7 cellular contexts compared by ENCODE assay signal in the genomic region with DNA sequence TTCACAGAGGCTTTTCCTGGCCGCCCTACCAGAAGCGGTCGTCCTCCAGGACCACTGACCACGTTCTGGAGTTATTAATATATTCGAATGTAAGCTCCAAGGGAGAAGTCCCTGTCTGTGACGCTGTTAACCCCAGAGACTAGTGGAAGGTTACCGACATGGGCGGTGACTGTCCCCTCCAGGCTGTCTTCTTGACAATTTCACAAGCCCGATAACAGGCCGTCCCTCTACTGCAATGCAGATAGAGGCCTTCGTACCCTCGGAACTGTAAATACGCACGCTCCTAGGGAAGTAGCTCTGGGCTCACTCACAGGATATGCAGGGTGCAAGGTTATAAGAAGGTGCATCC. TPM values are rescaled to one million over a fixed set of nuclear protein-coding genes. Genes with fewer than 3 reads are reported as not detected.
DNase-seq lines count a peak whose midpoint lies in the region; ATAC-seq lines count a peak whose summit lies in the region.

No MANE protein-coding gene starts in this region.

- DNase-seq in NCI-H1092 treated with DMSO at 0.1 percent for 48 hours (lab: John Stamatoyannopoulos, UW) (peak; percentile 86), T-helper 1 cell (peak; percentile 22 to 73 (median 39)), cerebellar cortex (ENCODE audit: low spot score) (peak; percentile 74), left colon (peak; percentile 63 to 73)
- peak; percentile 12 for DNase-seq in stimulated activated CD8-positive, alpha-beta memory T cell treated with anti-CD3 and anti-CD28 coated beads, Interleukin-15, amount 100 ng/mL, for 24 hours (ENCODE audit: low read depth)

- ATAC-seq in GM18499 (IDR thresholded peaks at IDR 0.05; ENCODE audit: insufficient read depth, unreplicated experiment) (peak; percentile 42), HG02588 (IDR thresholded peaks at IDR 0.05; ENCODE audit: unreplicated experiment) (peak; percentile 41), left colon (peak; percentile 54)

- intact Hi-C loops in left colon (cut with DNase I, micrococcal nuclease) = no loop called here

RNA-seq across cellular contexts. Expression of gene RFK, which starts 0.6 kb away (rescaled TPM):
- total RNA-seq in left colon = 10 to 100 TPM; 52.3 to 90.8 TPM

Comparison
In these comparisons a context has a peak if more than half of its experiments do, and no peak if none do; other contexts are left out.
1. Peak in every context shown above with its lines: DNase-seq and ATAC-seq.
2. DNase-seq: peak in every context shown above with its lines; median percentile 86 in NCI-H1092 treated with DMSO at 0.1 percent for 48 hours; 74 in cerebellar cortex; 68 in left colon; 39 in T-helper 1 cell; 12 in stimulated activated CD8-positive, alpha-beta memory T cell treated with anti-CD3 and anti-CD28 coated beads, Interleukin-15, amount 100 ng/mL, for 24 hours.